29 cellular contexts compared by ENCODE assay signal in the genomic region with DNA sequence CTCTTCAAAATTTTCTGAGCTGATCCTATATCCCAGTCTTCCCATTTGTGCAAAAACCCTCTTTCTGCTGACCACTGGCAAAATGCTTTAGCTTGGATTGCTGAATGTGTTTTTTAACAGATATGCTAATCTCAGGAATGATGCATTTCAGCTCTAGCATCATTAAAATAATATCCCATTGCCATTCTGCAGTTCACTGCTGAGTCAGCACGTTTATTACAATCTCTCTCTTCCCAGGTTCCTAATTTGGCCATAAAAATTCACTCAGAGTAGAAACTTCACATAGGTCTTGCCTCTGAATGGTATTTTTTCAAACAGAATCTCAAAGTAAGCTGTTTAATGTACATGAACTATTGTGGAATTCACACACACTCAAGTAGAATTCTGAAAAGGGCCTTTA.
"Had no signal": no experiment of that assay in that cellular context is flagged by ENCODE, and none has a peak within 500 bp of the region (broad histone marks: within the 10 kb centered on the region; RNA-seq: fewer than 3 reads in every experiment).

No MANE protein-coding gene starts in this region.

- H3K4me3 ChIP-seq: ascending aorta, cardiac muscle cell had no signal

- H3K4me1 ChIP-seq: ascending aorta had no signal

- H3K36me3 ChIP-seq: ascending aorta, cardiac muscle cell had no signal

- H3K9me3 ChIP-seq: ascending aorta had no signal

- H3K27ac ChIP-seq: ascending aorta, cardiac muscle cell, VCaP had no signal

- FAIRE-seq: bronchial epithelial cell, TTC549 had no signal

- ATAC-seq: activated CD8-positive, alpha-beta memory T cell treated with anti-CD3 and anti-CD28 coated beads, Interleukin-2, amount 10 ng/mL, durations not matched to agents 7 days and 5 days; activated CD8-positive, alpha-beta T cell treated with anti-CD3 and anti-CD28 coated beads for 36 hours; activated naive CD8-positive, alpha-beta T cell treated with anti-CD3 and anti-CD28 coated beads, Interleukin-2, amount 50 U/mL, for 24 hours had no signal

- H3K27me3 ChIP-seq: ascending aorta, cardiac muscle cell had no signal

- DNase-seq: activated B cell treated with CpG ODN at 0.5 μM for 24 hours; activated CD4-positive, alpha-beta memory T cell treated with anti-CD3 and anti-CD28 coated beads for 36 hours; activated CD4-positive, alpha-beta T cell treated with anti-CD3 and anti-CD28 coated beads for 4 hours; activated CD4-positive, alpha-beta T cell treated with anti-CD3 and anti-CD28 coated beads, Interleukin-2, amount 10 ng/mL, durations not matched to agents 24 days and 14 days; activated CD4-positive, alpha-beta T cell treated with anti-CD3 and anti-CD28 coated beads, Interleukin-2, amount 50 U/mL, for 1 hour; activated CD4-positive, alpha-beta T cell treated with anti-CD3 and anti-CD28 coated beads, Interleukin-2, amount 50 U/mL, for 4 hours; activated CD4-positive, CD25-positive, alpha-beta regulatory T cell treated with anti-CD3 and anti-CD28 coated beads, Interleukin-2, amount 50 U/mL, for 72 hours; activated CD8-positive, alpha-beta memory T cell treated with anti-CD3 and anti-CD28 coated beads, Interleukin-2, amount 10 ng/mL, durations not matched to agents 7 days and 5 days; activated CD8-positive, alpha-beta memory T cell treated with anti-CD3 and anti-CD28 coated beads, Interleukin-2, amount 50 U/mL, for 48 hours; activated CD8-positive, alpha-beta T cell treated with anti-CD3 and anti-CD28 coated beads for 36 hours; activated effector memory CD4-positive, alpha-beta T cell treated with Interleukin-2 at 50 U/mL for 16 hours; activated gamma-delta T cell; activated naive CD4-positive, alpha-beta T cell treated with anti-CD3 and anti-CD28 coated beads, Interleukin-2, amount 10 ng/mL, durations not matched to agents 7 days and 5 days; activated naive CD4-positive, alpha-beta T cell treated with Interleukin-2 at 50 U/mL for 16 hours; activated naive CD8-positive, alpha-beta T cell treated with anti-CD3 and anti-CD28 coated beads, Interleukin-2, amount 10 ng/mL, durations not matched to agents 7 days and 5 days; activated naive CD8-positive, alpha-beta T cell treated with anti-CD3 and anti-CD28 coated beads, Interleukin-2, amount 50 U/mL, for 24 hours; activated T-cell treated with anti-CD3 and anti-CD28 coated beads, Interleukin-2, amount 50 U/mL, for 24 hours; activated T-cell treated with anti-CD3 and anti-CD28 coated beads, Interleukin-2, amount 50 U/mL, for 48 hours; amygdala; anterior cingulate cortex; caudate nucleus; cerebellar nuclear complex; T-helper 2 cell; T-helper 9 cell had no signal
